ENCODE assay signal across 1 cellular context in genomic region chrX:130165181-130165702, GRCh38.
TF ChIP-seq lines count a peak whose summit lies in the region.

No MANE protein-coding gene starts in this region.

TF ChIP-seq in IMR-90, 13 proteins besides CTCF, POLR2A, EP300 and RAD21 (continued from another document):
- TF ChIP-seq MAFK (IDR thresholded peaks at IDR 0.05; ENCODE audit: low read depth, low read length) (no peak), FOS (IDR thresholded peaks at IDR 0.05; ENCODE audit: low read depth, low read length) (no peak), BHLHE40 (IDR thresholded peaks at IDR 0.05; ENCODE audit: low read depth, low read length) (peak; percentile 63)
TF ChIP-seq in IMR-90: peak in this region for 2.
